Comparison of ENCODE assay signal across 9 cellular contexts in the genomic region with DNA sequence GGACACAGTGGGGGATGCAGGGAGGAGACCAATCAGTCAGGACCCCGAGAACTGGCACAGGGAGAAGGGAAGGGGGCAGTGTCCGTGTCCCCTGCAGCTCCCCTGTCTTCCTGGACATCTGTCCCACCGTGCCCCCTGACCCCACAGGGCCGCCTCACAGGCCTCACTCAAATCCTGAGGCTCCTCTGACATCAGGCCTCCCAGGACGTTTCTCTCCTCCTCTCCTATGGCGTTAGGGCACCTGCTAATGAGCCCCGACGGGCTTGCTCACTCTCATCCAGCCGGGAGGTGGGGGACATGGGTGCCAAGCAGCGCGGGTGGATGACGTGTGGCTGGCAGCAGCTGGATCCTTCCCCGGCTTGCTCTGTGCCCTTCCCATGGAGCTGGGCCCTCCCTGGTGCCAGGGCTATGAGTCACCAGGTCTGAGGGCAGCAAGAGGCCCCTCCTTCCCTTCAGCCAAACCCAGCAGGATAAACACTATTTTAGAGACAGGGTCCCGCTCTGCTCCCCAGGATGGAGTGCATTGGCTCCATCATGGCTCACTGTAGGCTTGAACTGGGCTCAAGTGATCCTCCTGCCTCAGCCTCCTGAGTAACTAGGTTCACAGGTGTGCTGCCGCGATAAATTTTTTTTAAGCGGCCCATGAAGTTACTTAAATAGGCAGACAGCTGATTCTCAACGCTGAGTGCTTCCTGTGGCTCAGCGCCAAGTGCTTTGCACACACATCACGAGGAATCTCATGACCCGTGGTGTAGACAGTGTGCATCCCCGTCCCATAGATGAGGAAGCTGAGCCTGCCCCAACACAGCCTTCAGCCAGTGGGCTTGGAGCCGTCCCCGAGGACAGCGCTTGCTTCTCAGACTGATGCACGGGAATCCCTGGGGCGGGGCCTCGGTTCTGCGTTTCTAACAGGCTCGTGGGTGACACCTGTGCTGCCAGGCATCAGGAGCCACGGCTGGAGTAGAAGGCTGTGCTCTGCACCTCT.
DNase-seq lines count a peak whose midpoint lies in the region; ATAC-seq and TF ChIP-seq lines count a peak whose summit lies in the region.
"Had no signal": no experiment of that assay in that cellular context is flagged by ENCODE, and none has a peak within 500 bp of the region (broad histone marks: within the 10 kb centered on the region; RNA-seq: fewer than 3 reads in every experiment).

No MANE protein-coding gene starts in this region.

- intact Hi-C loops in Calu3 (cut with micrococcal nuclease; ENCODE audit: unreplicated experiment) = no loop called here

- no peak overlapping the region for H3K4me3 Mint-ChIP-seq in Calu3 (ENCODE audit: low read depth, unreplicated experiment)
- no peak overlapping the region for H3K4me3 Mint-ChIP-seq in activated naive CD8-positive, alpha-beta T cell treated with anti-CD3 and anti-CD28 coated beads, Interleukin-2, amount 50 U/mL, for 24 hours
- H3K4me3 Mint-ChIP-seq: T-helper 1 cell treated with Interleukin-12 subunit alpha and Interleukin-12 subunit beta and Interleukin-4 antibody, amounts not matched to agents 30 μg/mL and 1 μg/mL, for 36 hours had no signal

- no TSS peak for BruUV-seq in Calu3 (replicated peaks; lab: Mats Ljungman, UMichigan)

- H3K4me1 Mint-ChIP-seq in Calu3 (ENCODE audit: low read depth, unreplicated experiment) = no peaks in the 10 kb centered on the region
- H3K4me1 Mint-ChIP-seq in activated naive CD8-positive, alpha-beta T cell treated with anti-CD3 and anti-CD28 coated beads, Interleukin-2, amount 50 U/mL, for 24 hours = no peaks in the 10 kb centered on the region

- CTCF ChIA-PET in Calu3 (lab: Charles Lee) = interaction anchor here (1.2 kb wide), 1 partner anchor 22 kb away, joined by 3 read pairs; no protein-coding TSS in a partner anchor

- no peak for ATAC-seq in GM21390 (IDR thresholded peaks at IDR 0.05; ENCODE audit: unreplicated experiment)
- no peak for ATAC-seq in HG03342 (IDR thresholded peaks at IDR 0.05; ENCODE audit: unreplicated experiment)
- ATAC-seq in activated naive CD8-positive, alpha-beta T cell treated with anti-CD3 and anti-CD28 coated beads, Interleukin-2, amount 50 U/mL, for 24 hours = no peak

- peaks cover 18% of the 10 kb centered on the region for H3K27me3 Mint-ChIP-seq in Calu3 (ENCODE audit: unreplicated experiment)
- H3K27me3 Mint-ChIP-seq in activated naive CD8-positive, alpha-beta T cell treated with anti-CD3 and anti-CD28 coated beads, Interleukin-2, amount 50 U/mL, for 24 hours = no peaks in the 10 kb centered on the region

- TF ChIP-seq CTCF in Calu3 (IDR thresholded peaks at IDR 0.05; ENCODE audit: unreplicated experiment) (no peak), epithelial cell of proximal tubule (conservative IDR thresholded peaks at IDR 0.05; ENCODE audit: low read depth, low read length) (no peak)

- H3K4me3 ChIP-seq in epithelial cell of proximal tubule (ENCODE audit: low read depth, low read length) = peak overlapping the region; percentile 11

- no peak overlapping the region for H3K27ac Mint-ChIP-seq in Calu3 (ENCODE audit: unreplicated experiment)
- H3K27ac Mint-ChIP-seq in activated naive CD8-positive, alpha-beta T cell treated with anti-CD3 and anti-CD28 coated beads, Interleukin-2, amount 50 U/mL, for 24 hours = no peak overlapping the region
- H3K27ac Mint-ChIP-seq: T-helper 1 cell treated with Interleukin-12 subunit alpha and Interleukin-12 subunit beta and Interleukin-4 antibody, amounts not matched to agents 30 μg/mL and 1 μg/mL, for 36 hours had no signal

- no peaks in the 10 kb centered on the region for H3K9me3 Mint-ChIP-seq in Calu3 (ENCODE audit: low read depth, unreplicated experiment)
- H3K9me3 Mint-ChIP-seq in activated naive CD8-positive, alpha-beta T cell treated with anti-CD3 and anti-CD28 coated beads, Interleukin-2, amount 50 U/mL, for 24 hours = no peaks in the 10 kb centered on the region
- H3K9me3 Mint-ChIP-seq: T-helper 1 cell treated with Interleukin-12 subunit alpha and Interleukin-12 subunit beta and Interleukin-4 antibody, amounts not matched to agents 30 μg/mL and 1 μg/mL, for 36 hours had no signal

- DNase-seq in Calu3 (peak; percentile 71), NCI-H2171 treated with DMSO at 0.1 percent for 48 hours (lab: John Stamatoyannopoulos, UW) (peak; percentile 66), epithelial cell of proximal tubule (ENCODE audit: low read depth) (peak; percentile 38), occipital lobe (lab: John Stamatoyannopoulos, UW) (peak; percentile 73)
- DNase-seq in activated naive CD8-positive, alpha-beta T cell treated with anti-CD3 and anti-CD28 coated beads, Interleukin-2, amount 50 U/mL, for 24 hours = no peak
- DNase-seq in stimulated activated CD4-positive, alpha-beta T cell treated with anti-CD3 and anti-CD28 coated beads, Interleukin-12 subunit alpha, Interleukin-12 subunit beta, amount 100 ng/mL, for 4 hours = no peak

- no peaks in the 10 kb centered on the region for H3K36me3 Mint-ChIP-seq in Calu3 (ENCODE audit: insufficient read depth, unreplicated experiment)
- no peaks in the 10 kb centered on the region for H3K36me3 Mint-ChIP-seq in activated naive CD8-positive, alpha-beta T cell treated with anti-CD3 and anti-CD28 coated beads, Interleukin-2, amount 50 U/mL, for 24 hours (ENCODE audit: low read depth)

Comparison
In these comparisons a context has a peak if more than half of its experiments do, and no peak if none do; other contexts are left out.
1. DNase-seq: peak in Calu3 (single experiment), NCI-H2171 treated with DMSO at 0.1 percent for 48 hours (single experiment), epithelial cell of proximal tubule (single experiment) and occipital lobe (single experiment); none in activated naive CD8-positive, alpha-beta T cell treated with anti-CD3 and anti-CD28 coated beads, Interleukin-2, amount 50 U/mL, for 24 hours (single experiment) and stimulated activated CD4-positive, alpha-beta T cell treated with anti-CD3 and anti-CD28 coated beads, Interleukin-12 subunit alpha, Interleukin-12 subunit beta, amount 100 ng/mL, for 4 hours (single experiment).